Comparison of ENCODE assay signal across 8 cellular contexts in the genomic region with DNA sequence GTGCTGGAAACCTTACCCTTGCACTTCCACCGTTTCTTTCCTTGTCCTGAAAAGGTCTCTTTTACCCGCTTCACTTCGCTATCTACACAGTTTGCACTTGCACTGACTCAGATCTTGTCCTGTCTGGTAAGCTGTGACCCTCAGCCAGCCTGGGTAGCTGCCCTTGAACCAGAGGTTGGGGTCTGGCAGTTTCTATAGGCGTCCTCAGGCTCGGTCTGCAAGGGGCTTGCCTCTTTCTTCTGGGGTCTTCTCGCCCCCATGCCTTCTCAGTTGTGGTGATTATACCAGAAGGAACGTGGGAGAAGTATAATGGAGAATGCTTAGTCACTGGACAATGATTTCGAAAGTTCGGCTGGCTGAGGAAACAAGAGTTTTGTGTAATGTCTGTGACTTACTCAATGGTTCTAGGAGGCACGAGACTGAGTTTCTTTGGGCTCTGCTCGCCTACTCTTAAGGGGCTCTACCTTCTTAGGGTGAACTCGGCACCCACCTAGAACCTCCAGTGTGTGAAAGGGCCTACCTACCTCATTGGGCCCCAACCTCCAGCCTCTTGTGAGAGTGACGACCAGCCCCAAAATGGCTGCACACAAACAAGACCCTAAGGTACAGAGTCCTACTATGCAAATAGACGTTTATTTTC. TPM values are rescaled to one million over a fixed set of nuclear protein-coding genes. Genes with fewer than 3 reads are reported as not detected.
DNase-seq lines count a peak whose midpoint lies in the region; ATAC-seq and TF ChIP-seq lines count a peak whose summit lies in the region.

No MANE protein-coding gene starts in this region.

- WGBS in mesodermal cell (ENCODE audit: insufficient coverage in 2 of 2), 2 experiments: 53 to 58% methylated on average over 9 to 11 of the region's 14 CpGs

- no peaks in the 10 kb centered on the region for H3K4me1 ChIP-seq in mesodermal cell (ENCODE audit: control insufficient read depth, insufficient read depth, low read length, poor library complexity, severe bottlenecking)

- H3K27me3 Mint-ChIP-seq in Calu3 (ENCODE audit: unreplicated experiment): no peaks in the 10 kb centered on the region
- H3K27me3 Mint-ChIP-seq in type B pancreatic cell: peaks cover 7% of the 10 kb centered on the region

- H3K4me3 Mint-ChIP-seq in Calu3 (ENCODE audit: low read depth, unreplicated experiment) (no peak overlapping the region), type B pancreatic cell (no peak overlapping the region)

- H3K9me3 Mint-ChIP-seq in Calu3 (ENCODE audit: low read depth, unreplicated experiment): peaks cover under 1% of the 10 kb centered on the region
- H3K9me3 Mint-ChIP-seq in type B pancreatic cell: no peaks in the 10 kb centered on the region

- H3K4me1 Mint-ChIP-seq in Calu3 (ENCODE audit: low read depth, unreplicated experiment) (peaks cover 14% of the 10 kb centered on the region), type B pancreatic cell (ENCODE audit: unreplicated experiment) (no peaks in the 10 kb centered on the region)

- H3K27ac Mint-ChIP-seq in Calu3 (ENCODE audit: unreplicated experiment) (no peak overlapping the region), type B pancreatic cell (no peak overlapping the region)

- no peaks in the 10 kb centered on the region for H3K36me3 ChIP-seq in mesodermal cell (ENCODE audit: control insufficient read depth, insufficient read depth, low read length)

- DNase-seq in Calu3 (no peak), SKM-1 (lab: John Stamatoyannopoulos, UW; ENCODE audit: unreplicated experiment) (peak; percentile 60), dermis blood vessel endothelial cell (peak; percentile 49), type B pancreatic cell (ENCODE audit: extremely low spot score, unreplicated experiment) (no peak), 8988T (no peak)

- H3K36me3 Mint-ChIP-seq in Calu3 (ENCODE audit: insufficient read depth, unreplicated experiment) (no peaks in the 10 kb centered on the region), type B pancreatic cell (no peaks in the 10 kb centered on the region)

- H3K9me3 ChIP-seq in mesodermal cell (ENCODE audit: control insufficient read depth, low read length): no peaks in the 10 kb centered on the region

- H3K27ac ChIP-seq in mesodermal cell (ENCODE audit: low read depth, low read length, severe bottlenecking): peak overlapping the region; percentile 77

- CTCF ChIA-PET in Calu3 (lab: Charles Lee): no interaction called here

- BruUV-seq in Calu3 (replicated peaks; lab: Mats Ljungman, UMichigan): TSS peak; percentile 91

- peak overlapping the region; percentile 55 for H3K4me3 ChIP-seq in mesodermal cell (ENCODE audit: extremely low read depth, insufficient read depth, low read length, poor library complexity, severe bottlenecking)

- TF ChIP-seq CTCF in Calu3 (IDR thresholded peaks at IDR 0.05; ENCODE audit: unreplicated experiment) (no peak), type B pancreatic cell (conservative IDR thresholded peaks at IDR 0.05) (peak; percentile 24)

- intact Hi-C loops in Calu3 (cut with micrococcal nuclease; ENCODE audit: unreplicated experiment): no loop called here

- ATAC-seq in GM19455 (IDR thresholded peaks at IDR 0.05; ENCODE audit: unreplicated experiment) (peak; percentile 32), HG03457 (IDR thresholded peaks at IDR 0.05; ENCODE audit: unreplicated experiment) (peak; percentile 8)

RNA-seq across cellular contexts. Expression of gene STAT1, which starts 6.9 kb away (rescaled TPM):
- total RNA-seq in Calu3 (2022) (172 and 324 TPM in 2 replicates), dermis blood vessel endothelial cell (68.6 and 120 TPM in 2 replicates), type B pancreatic cell (ENCODE audit: low replicate concordance) (52.8 and 85.6 TPM in 2 replicates)
- 29.3 TPM for polyA plus RNA-seq in mesodermal cell (2013, experiment 1 of 2)
- polyA plus RNA-seq in mesodermal cell (2013, experiment 2 of 2): 28.7 TPM

Comparison
In these comparisons a context has a peak if more than half of its experiments do, and no peak if none do; other contexts are left out.
1. DNase-seq: peak in SKM-1 (single experiment) and dermis blood vessel endothelial cell (single experiment); none in Calu3 (single experiment), type B pancreatic cell (single experiment) and 8988T (single experiment).